Comparison of ENCODE assay signal across 16 cellular contexts in the genomic region with DNA sequence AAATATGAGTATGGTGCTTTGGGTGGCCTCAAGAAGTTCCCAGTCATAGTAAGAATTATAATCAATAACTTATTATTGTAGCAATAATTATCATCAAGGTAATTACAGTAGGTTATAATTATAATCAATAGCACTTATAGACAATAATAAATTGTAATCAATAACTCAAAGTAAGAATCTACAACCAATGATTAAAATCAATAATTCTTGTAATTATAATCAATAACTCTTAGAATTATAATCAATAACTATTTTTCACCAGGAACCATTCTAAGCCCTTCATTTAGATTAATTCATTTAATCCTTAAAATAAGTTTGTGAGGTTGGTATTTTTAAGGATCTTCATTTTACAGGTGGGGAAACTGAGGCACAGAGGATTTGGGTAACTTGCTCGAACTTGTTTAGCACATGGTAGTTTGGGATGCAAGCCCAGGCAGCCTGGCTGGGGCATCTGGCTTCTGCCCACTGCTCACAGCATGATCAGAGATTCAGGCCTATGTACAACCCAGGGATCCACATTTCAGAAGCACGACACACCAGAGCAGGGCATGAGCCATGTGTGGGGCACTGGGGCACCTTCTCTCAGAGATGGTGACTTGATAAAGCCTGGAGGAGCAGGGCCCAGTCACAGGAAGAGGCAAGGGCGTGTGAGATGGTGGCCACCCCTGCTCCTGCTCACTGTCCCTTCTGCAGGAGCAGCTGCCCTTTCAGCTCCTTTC. TPM values are rescaled to one million over a fixed set of nuclear protein-coding genes. Genes with fewer than 3 reads are reported as not detected.
A peak's percentile ranks its signal among the peaks of the same experiment; 100 is the strongest.
DNase-seq lines count a peak whose midpoint lies in the region; ATAC-seq, FAIRE-seq and TF ChIP-seq lines count a peak whose summit lies in the region.
"Had no signal": no experiment of that assay in that cellular context is flagged by ENCODE, and none has a peak within 500 bp of the region (broad histone marks: within the 10 kb centered on the region; RNA-seq: fewer than 3 reads in every experiment).

No MANE protein-coding gene starts in this region.

- no peaks in the 10 kb centered on the region for H3K27me3 Mint-ChIP-seq in chondrocyte (ENCODE audit: low read depth)
- peaks cover 0 to 2% of the 10 kb centered on the region in 2 donors for H3K27me3 Mint-ChIP-seq in CD8-positive, alpha-beta memory T cell

- BruUV-seq in IMR-90 (replicated peaks; lab: Mats Ljungman, UMichigan) (no TSS peak), K562 (replicated peaks; lab: Mats Ljungman, UMichigan) (no TSS peak)

- H2BK5ac ChIP-seq in IMR-90 (ENCODE audit: low read depth, low read length, poor library complexity, severe bottlenecking) (no peak overlapping the region), neuronal stem cell (ENCODE audit: low read length) (no peak overlapping the region)

- H3K9ac ChIP-seq in IMR-90 (ENCODE audit: low read depth, low read length) (no peak overlapping the region), K562 (ENCODE audit: insufficient read depth in 1 of 2, low read depth in 2 of 2, low read length in 2 of 2) (no peak overlapping the region), neuronal stem cell (ENCODE audit: low read depth, low read length, poor library complexity) (peak overlapping the region; percentile 79)
- H3K9ac ChIP-seq: KMS-11 had no signal

- H3K56ac ChIP-seq in IMR-90 (ENCODE audit: extremely low read depth, insufficient read depth, low read length) = no peak overlapping the region

- peak overlapping the region; percentile 68 for H2AK9ac ChIP-seq in IMR-90 (replicated peaks; ENCODE audit: low read depth, low read length, poor library complexity)

- 63% methylated on average over 1 of the region's 3 CpGs; no CpG with 5 or more reads in 1 of the 2 experiments for WGBS in IMR-90 (ENCODE audit: extremely low coverage in 2 of 2, insufficient read length in 1 of 2), 2 experiments
- WGBS in K562 (ENCODE audit: insufficient coverage, low coverage, missing lambda C conversion rate) = 0% methylated on average over 3 of the region's 3 CpGs
- WGBS in neuronal stem cell (ENCODE audit: extremely low coverage in 2 of 2, insufficient read length in 2 of 2, insufficient replicate concordance in 1 of 2), 2 donors = no CpG with 5 or more reads among the region's 3 CpGs

- H3K79me1 ChIP-seq in IMR-90 (ENCODE audit: low read depth in 1 of 2, low read length in 2 of 2) (no peaks in the 10 kb centered on the region), neuronal stem cell (ENCODE audit: low read depth, low read length) (peaks cover 4% of the 10 kb centered on the region)

- TF ChIP-seq EP300 in K562 (IDR thresholded peaks at IDR 0.05; ENCODE audit: low read length) = no peak

- TF ChIP-seq RAD21 in IMR-90 (IDR thresholded peaks at IDR 0.05; ENCODE audit: low read length) (no peak), K562 (CRISPR knock-in tag; conservative IDR thresholded peaks at IDR 0.05 in 1 of 2, IDR thresholded peaks at IDR 0.05 in 1 of 2) (no peak)

- H2AFZ ChIP-seq in IMR-90 (replicated peaks; ENCODE audit: low read length, poor library complexity) = no peak overlapping the region
- no peak overlapping the region for H2AFZ ChIP-seq in K562 (ENCODE audit: low read depth, low read length)
- H2AFZ ChIP-seq in neuronal stem cell (ENCODE audit: low read length) = no peak overlapping the region

- H3K9me3 ChIP-seq in IMR-90 (ENCODE audit: control insufficient read depth, insufficient read depth, low read length) = no peaks in the 10 kb centered on the region
- H3K9me3 ChIP-seq in K562 (replicated peaks; ENCODE audit: control insufficient read depth, insufficient read depth, low read depth, low read length) = no peaks in the 10 kb centered on the region
- H3K9me3 ChIP-seq in neuronal stem cell (replicated peaks in 1 of 2; ENCODE audit: control insufficient read depth in 2 of 2, insufficient read depth in 1 of 2, low read depth in 1 of 2, low read length in 2 of 2) = no peaks in the 10 kb centered on the region
- no peaks in the 10 kb centered on the region for H3K9me3 ChIP-seq in HAP-1
- H3K9me3 ChIP-seq in CD8-positive, alpha-beta memory T cell (ENCODE audit: low read length) = no peaks in the 10 kb centered on the region
- H3K9me3 ChIP-seq: BE2C, Peyer's patch had no signal

- H4K91ac ChIP-seq in IMR-90 (ENCODE audit: insufficient read depth, low read depth, low read length) (no peak overlapping the region; the same call in 1 of the 2 replicates), neuronal stem cell (ENCODE audit: low read depth, low read length, poor library complexity) (no peak overlapping the region)

- DNase-seq in EL (peak; percentile 29), IMR-90 (no peak), K562 (ENCODE audit: extremely low read depth in 1 of 4, low spot score in 3 of 4) (no peak), neuronal stem cell (ENCODE audit: low spot score) (no peak), left lobe of liver (ENCODE audit: low spot score) (no peak), chondrocyte (ENCODE audit: low spot score) (no peak), HAP-1 (ENCODE audit: low spot score in 2 of 2) (no peak)
- no peak for DNase-seq in CD8-positive, alpha-beta memory T cell
- DNase-seq: BE2C; CD4-positive, alpha-beta memory T cell; NCI-H187 treated with DMSO at 0.1 percent for 48 hours; NCI-H2171; NCI-H446 treated with DMSO at 0.1 percent for 48 hours; SHP77 had no signal

- H3K4me2 ChIP-seq in IMR-90 (ENCODE audit: low read depth, low read length) (no peak overlapping the region), K562 (ENCODE audit: insufficient read depth, low read length) (no peak overlapping the region), neuronal stem cell (ENCODE audit: insufficient read depth, low read length, poor library complexity, severe bottlenecking) (no peak overlapping the region)
- H3K4me2 ChIP-seq: KMS-11 had no signal

- H3K9me3 Mint-ChIP-seq in chondrocyte (ENCODE audit: low read depth) = no peaks in the 10 kb centered on the region
- H3K9me3 Mint-ChIP-seq in CD8-positive, alpha-beta memory T cell = no peaks in the 10 kb centered on the region
- H3K9me3 Mint-ChIP-seq: CD4-positive, alpha-beta memory T cell had no signal

- no peak for TF ChIP-seq CTCF in IMR-90 (conservative IDR thresholded peaks at IDR 0.05; ENCODE audit: low read depth, low read length)
- TF ChIP-seq CTCF in K562 (IDR thresholded peaks at IDR 0.05 in 2 of 3, conservative IDR thresholded peaks at IDR 0.05 in 1 of 3; ENCODE audit: insufficient read depth in 2 of 3, low read depth in 1 of 3, low read length in 3 of 3) = no peak
- TF ChIP-seq CTCF in chondrocyte (IDR thresholded peaks at IDR 0.05) = no peak

- H4K8ac ChIP-seq in IMR-90 (ENCODE audit: low read depth in 2 of 2, low read length in 2 of 2) (no peak overlapping the region), neuronal stem cell (ENCODE audit: low read depth, low read length) (no peak overlapping the region)

- no peaks in the 10 kb centered on the region for H3K79me2 ChIP-seq in K562 (ENCODE audit: control insufficient read depth, insufficient read depth, low read length)

- H3K4me1 ChIP-seq in IMR-90 (ENCODE audit: control insufficient read depth, insufficient read depth, low read length) = no peaks in the 10 kb centered on the region
- no peaks in the 10 kb centered on the region for H3K4me1 ChIP-seq in K562 (replicated peaks in 1 of 2; ENCODE audit: control insufficient read depth in 2 of 2, insufficient read depth in 2 of 2, low read length in 2 of 2)
- H3K4me1 ChIP-seq in neuronal stem cell (ENCODE audit: control insufficient read depth in 2 of 2, insufficient read depth in 1 of 2, low read depth in 1 of 2, low read length in 2 of 2) = no peaks in the 10 kb centered on the region
- no peaks in the 10 kb centered on the region for H3K4me1 ChIP-seq in HAP-1
- no peaks in the 10 kb centered on the region for H3K4me1 ChIP-seq in CD8-positive, alpha-beta memory T cell (ENCODE audit: insufficient read depth, low read length)
- H3K4me1 ChIP-seq: BE2C, Peyer's patch had no signal

- H3K4ac ChIP-seq in IMR-90 (ENCODE audit: low read depth, low read length) = 0 out of 2 replicates have a peak overlapping the region, but pooled peaks have one; percentile 18
- no peak overlapping the region for H3K4ac ChIP-seq in neuronal stem cell (ENCODE audit: low read length)

- intact Hi-C loops in IMR-90 (cut with micrococcal nuclease) (no loop called here), K562 (cut with micrococcal nuclease) (no loop called here)

- H3K4me3 ChIP-seq in IMR-90 (ENCODE audit: insufficient read depth, low read depth, low read length) (no peak overlapping the region), K562 (no peak overlapping the region), neuronal stem cell (ENCODE audit: low read length in 2 of 2) (no peak overlapping the region), HAP-1 (no peak overlapping the region)
- H3K4me3 ChIP-seq in CD8-positive, alpha-beta memory T cell (ENCODE audit: low read length) = no peak overlapping the region
- H3K4me3 ChIP-seq: Peyer's patch had no signal

- no peak overlapping the region for H3K4me3 Mint-ChIP-seq in chondrocyte (ENCODE audit: unreplicated experiment)
- H3K4me3 Mint-ChIP-seq in CD8-positive, alpha-beta memory T cell = no peak overlapping the region
- H3K4me3 Mint-ChIP-seq: CD4-positive, alpha-beta memory T cell had no signal

- H3K36me3 ChIP-seq in IMR-90 (ENCODE audit: control insufficient read depth, insufficient read depth, low read length) (no peaks in the 10 kb centered on the region), K562 (ENCODE audit: control insufficient read depth, insufficient read depth, low read length) (no peaks in the 10 kb centered on the region), neuronal stem cell (replicated peaks in 1 of 2; ENCODE audit: control insufficient read depth in 2 of 2, insufficient read depth in 2 of 2, low read length in 2 of 2) (no peaks in the 10 kb centered on the region), HAP-1 (replicated peaks) (no peaks in the 10 kb centered on the region)
- H3K36me3 ChIP-seq in CD8-positive, alpha-beta memory T cell (ENCODE audit: insufficient read depth, low read length) = no peaks in the 10 kb centered on the region
- H3K36me3 ChIP-seq: BE2C, Peyer's patch had no signal

- CTCF ChIA-PET in IMR-90 (lab: Yijun Ruan, JAX) = no interaction called here
- CTCF ChIA-PET in K562 (lab: Yijun Ruan, JAX; ENCODE audit: low intra/inter-chr PET ratio) = no interaction called here
- CTCF ChIA-PET in CD8-positive, alpha-beta memory T cell (lab: Charles Lee) = interaction anchor here (0.9 kb wide), 1 partner anchor 67 kb away, joined by 3 read pairs; no protein-coding TSS in a partner anchor

- H2BK120ac ChIP-seq in IMR-90 (ENCODE audit: low read depth, low read length) = peak overlapping the region; percentile 6; the same call in 1 of the 2 replicates
- no peak overlapping the region for H2BK120ac ChIP-seq in neuronal stem cell (ENCODE audit: low read depth, low read length)

- no peak overlapping the region for H3K23ac ChIP-seq in IMR-90 (ENCODE audit: low read depth, low read length)
- H3K23ac ChIP-seq in neuronal stem cell (ENCODE audit: low read depth, low read length, poor library complexity) = peak overlapping the region; percentile 59

- H2BK12ac ChIP-seq in neuronal stem cell (ENCODE audit: low read length) = no peak overlapping the region

- in situ Hi-C loops in IMR-90 (cut with MboI; ENCODE audit: low sequenced_read_pairs) (loop anchor here (10.0 kb wide), 1 partner anchor 378 kb away; no protein-coding TSS in a partner anchor), K562 (cut with MboI) (no loop called here), HAP-1 (cut with MboI; ENCODE audit: low sequenced_read_pairs) (no loop called here)

- H3K27me3 ChIP-seq in IMR-90 (ENCODE audit: control insufficient read depth, insufficient read depth, low read length) (no peaks in the 10 kb centered on the region), K562 (ENCODE audit: control insufficient read depth in 2 of 2, insufficient read depth in 2 of 2, low read length in 2 of 2) (peaks cover 3 to 10% of the 10 kb centered on the region in 2 experiments; a peak in 3 of 5 replicates), neuronal stem cell (ENCODE audit: control insufficient read depth in 3 of 3, insufficient read depth in 3 of 3, low read depth in 1 of 3, low read length in 3 of 3) (peaks cover 0 to 3% (median 0%) of the 10 kb centered on the region in 3 experiments), HAP-1 (ENCODE audit: low read depth) (no peaks in the 10 kb centered on the region)
- no peaks in the 10 kb centered on the region for H3K27me3 ChIP-seq in CD8-positive, alpha-beta memory T cell (ENCODE audit: insufficient read depth, low read length, poor library complexity, severe bottlenecking)
- H3K27me3 ChIP-seq: BE2C, Peyer's patch had no signal

- TF ChIP-seq POLR2A in IMR-90 (IDR thresholded peaks at IDR 0.05; ENCODE audit: low read depth, low read length) = no peak
- no peak for TF ChIP-seq POLR2A in K562 (conservative IDR thresholded peaks at IDR 0.05)

- H3K4me1 Mint-ChIP-seq in chondrocyte (ENCODE audit: low read depth) = peaks cover 28% of the 10 kb centered on the region
- peaks cover 10 to 11% (median 10%) of the 10 kb centered on the region in 3 donors for H3K4me1 Mint-ChIP-seq in CD8-positive, alpha-beta memory T cell

- H2BK20ac ChIP-seq in IMR-90 (ENCODE audit: low read depth, low read length) = no peak overlapping the region

- H4K5ac ChIP-seq in IMR-90 (ENCODE audit: low read depth, low read length) = no peak overlapping the region

- H3K9me1 ChIP-seq in IMR-90 (ENCODE audit: insufficient read depth, low read length) (peaks cover 4% of the 10 kb centered on the region; the same call in 1 of the 2 replicates), K562 (ENCODE audit: control insufficient read depth, insufficient read depth, low read length) (no peaks in the 10 kb centered on the region)

- ATAC-seq in IMR-90 (ENCODE audit: low read depth) (no peak), K562 (no peak), left lobe of liver (no peak)

- H3K18ac ChIP-seq in IMR-90 (ENCODE audit: low read depth, low read length) (no peak overlapping the region), neuronal stem cell (ENCODE audit: low read length) (peak overlapping the region; percentile 44)

- 0 out of 2 replicates have a peak overlapping the region, but pooled peaks have one; percentile 62 for H2AK5ac ChIP-seq in IMR-90 (ENCODE audit: low read depth, low read length)
- peak overlapping the region; percentile 26 for H2AK5ac ChIP-seq in neuronal stem cell (ENCODE audit: low read depth, low read length)

- no peak overlapping the region for H3K27ac Mint-ChIP-seq in chondrocyte (ENCODE audit: unreplicated experiment)
- peak overlapping the region in 2 of 8 donors; percentile 39 to 85 for H3K27ac Mint-ChIP-seq in CD8-positive, alpha-beta memory T cell

- H4K20me1 ChIP-seq in IMR-90 (ENCODE audit: insufficient read depth, low read length) (no peaks in the 10 kb centered on the region), K562 (replicated peaks; ENCODE audit: control insufficient read depth, insufficient read depth, low read length) (no peaks in the 10 kb centered on the region)

- POLR2A ChIA-PET in IMR-90 (lab: Charles Lee; ENCODE audit: unreplicated experiment) (no interaction called here), K562 (lab: Yijun Ruan, JAX) (no interaction called here)
- POLR2A ChIA-PET in CD8-positive, alpha-beta memory T cell (lab: Charles Lee) = no interaction called here

- dilution Hi-C loops in IMR-90 (cut with HindIII; ENCODE audit: low sequenced_read_pairs, unreplicated experiment) = no loop called here

- H3K14ac ChIP-seq in IMR-90 (replicated peaks; ENCODE audit: low read depth, low read length) = no peak overlapping the region
- H3K14ac ChIP-seq in neuronal stem cell (ENCODE audit: low read length) = peak overlapping the region; percentile 17

- no peak for FAIRE-seq in K562 (lab: Jason Lieb, UNC)

- no peaks in the 10 kb centered on the region for H3K36me3 Mint-ChIP-seq in chondrocyte (ENCODE audit: low read depth)
- peaks cover 0 to 4% (median 0%) of the 10 kb centered on the region in 3 donors for H3K36me3 Mint-ChIP-seq in CD8-positive, alpha-beta memory T cell
- H3K36me3 Mint-ChIP-seq: CD4-positive, alpha-beta memory T cell had no signal

- no peak overlapping the region for H2BK15ac ChIP-seq in IMR-90 (ENCODE audit: low read depth, low read length)
- no peak overlapping the region for H2BK15ac ChIP-seq in neuronal stem cell (ENCODE audit: low read length)

- H3K27ac ChIP-seq in IMR-90 (ENCODE audit: insufficient read depth, low read length) (no peak overlapping the region), K562 (ENCODE audit: extremely low read depth, low read depth, low read length) (no peak overlapping the region), neuronal stem cell (replicated peaks; ENCODE audit: low read length) (no peak overlapping the region)
- no peak overlapping the region for H3K27ac ChIP-seq in CD8-positive, alpha-beta memory T cell (ENCODE audit: low read depth, low read length)
- H3K27ac ChIP-seq: KMS-11 had no signal

RNA-seq across cellular contexts. Expression of a gene that starts 46.6 kb away (rescaled TPM):
- total RNA-seq in IMR-90 (2012; rRNA removed) (0.54 and 0.56 TPM in 2 replicates), K562 (2014; rRNA removed) (0.05 TPM in 1 of 2 replicates, not detected in the other), K562 (2014; rRNA removed; fragmentation: Illumina TruSeq; extraction: Trizol) (not detected in 2 replicates), K562 (2015; rRNA removed; fragmentation: Illumina TruSeq; extraction: Trizol) (0.07 TPM in 1 of 2 replicates, not detected in the other), K562 (2021) (not detected in 2 replicates), left lobe of liver (9.1 TPM), chondrocyte (0.10 to 1.1 TPM (median 0.26 TPM) in 3 replicates)
- polyA plus RNA-seq in IMR-90 (2012; rRNA removed) (0.15 and 0.17 TPM in 2 replicates), K562 (2011; rRNA removed) (0.03 TPM in 2 replicates), K562 (2014; fragmentation: Illumina TruSeq; extraction: Trizol) (not detected in 2 replicates), K562 (2014; fragmentation: Nextera tagmentation; extraction: Ambion mirVana) (not detected), K562 (2014; rRNA removed) (0.04 TPM in 1 of 2 replicates, not detected in the other)
- 0.01 and 0.05 TPM in 2 replicates for polyA plus RNA-seq in IMR-90 (2012; cell fraction: cytosol; rRNA removed)
- polyA plus RNA-seq in IMR-90 (2012; cell fraction: nucleus; rRNA removed; ENCODE audit: low replicate concordance) = 0.41 and 2.7 TPM in 2 replicates
- total RNA-seq in K562 (2011; cell fraction: chromatin; rRNA removed; ENCODE audit: low replicate concordance) = not detected in 2 replicates
- total RNA-seq in K562 (2011; cell fraction: nucleolus; rRNA removed) = not detected in 2 replicates
- not detected in 2 replicates for total RNA-seq in K562 (2011; cell fraction: nucleoplasm; rRNA removed)
- polyA plus RNA-seq in K562 (2011; cell fraction: cytosol; rRNA removed) = not detected in 2 replicates
- polyA plus RNA-seq in K562 (2011; cell fraction: nucleus; rRNA removed) = 0.01 TPM in 1 of 2 replicates, not detected in the other
- 0.04 TPM in 1 of 2 replicates, not detected in the other for polyA plus RNA-seq in K562 (2012)
- not detected in 2 replicates for polyA minus RNA-seq in K562 (2011; rRNA and poly(A)+ RNA removed)
- 1.3 TPM in 1 of 2 replicates, not detected in the other for polyA minus RNA-seq in K562 (2011; cell fraction: cytosol; rRNA and poly(A)+ RNA removed)
- polyA minus RNA-seq in K562 (2011; cell fraction: nucleus; rRNA and poly(A)+ RNA removed) = not detected in 2 replicates
- 1.0 TPM for polyA plus RNA-seq in neuronal stem cell (2013, experiment 1 of 2)
- 1.1 TPM for polyA plus RNA-seq in neuronal stem cell (2013, experiment 2 of 2)
- not detected for total RNA-seq in CD8-positive, alpha-beta memory T cell
- 0.03 TPM for polyA plus RNA-seq in CD8-positive, alpha-beta memory T cell
